28 cellular contexts compared by ENCODE assay signal in genomic region chr4:93865650-93866049, GRCh38. TPM values are rescaled to one million over a fixed set of nuclear protein-coding genes. Genes with fewer than 3 reads are reported as not detected.
A peak's percentile ranks its signal among the peaks of the same experiment; 100 is the strongest.
DNase-seq lines count a peak whose midpoint lies in the region; ATAC-seq, FAIRE-seq and TF ChIP-seq lines count a peak whose summit lies in the region.
"Had no signal": no experiment of that assay in that cellular context is flagged by ENCODE, and none has a peak within 500 bp of the region (broad histone marks: within the 10 kb centered on the region; RNA-seq: fewer than 3 reads in every experiment).

No MANE protein-coding gene starts in this region.

- H3K79me2 ChIP-seq in DND-41 (ENCODE audit: insufficient read depth, low read length): no peaks in the 10 kb centered on the region
- no peaks in the 10 kb centered on the region for H3K79me2 ChIP-seq in OCI-LY1 (ENCODE audit: insufficient read depth, low read length)

- H3K36me3 ChIP-seq in DND-41 (ENCODE audit: insufficient read depth, low read length): no peaks in the 10 kb centered on the region
- H3K36me3 ChIP-seq in OCI-LY1 (ENCODE audit: insufficient read depth, low read length): no peaks in the 10 kb centered on the region
- H3K36me3 ChIP-seq: esophagus squamous epithelium, thoracic aorta had no signal

- no peaks in the 10 kb centered on the region for H3F3A ChIP-seq in OCI-LY1 (ENCODE audit: insufficient read depth, low read length)

- H3K4me3 Mint-ChIP-seq in mesothelial cell of epicardium: no peak overlapping the region
- no peak overlapping the region for H3K4me3 Mint-ChIP-seq in naive thymus-derived CD8-positive, alpha-beta T cell
- H3K4me3 Mint-ChIP-seq: activated CD4-positive, alpha-beta T cell treated with anti-CD3 and anti-CD28 coated beads, Interleukin-2, amount 10 ng/mL, durations not matched to agents 24 days and 14 days; activated naive CD8-positive, alpha-beta T cell; CD4-positive, CD25-positive, alpha-beta regulatory T cell; nephron; stimulated activated memory B cell treated with anti-CD40 and anti-IgM and Interleukin-4, amounts not matched to agents 10 μg/mL and 1 μg/mL and 100 μg/mL, for 72 hours had no signal

- no peaks in the 10 kb centered on the region for H3K9me2 ChIP-seq in OCI-LY1 (ENCODE audit: low read depth, low read length)

- H3K4me2 ChIP-seq in DND-41 (ENCODE audit: insufficient read depth, low read length): no peak overlapping the region
- no peak overlapping the region for H3K4me2 ChIP-seq in OCI-LY1 (ENCODE audit: low read length)
- H3K4me2 ChIP-seq: KMS-11 had no signal

- peaks cover 8% of the 10 kb centered on the region for H3K9me3 Mint-ChIP-seq in mesothelial cell of epicardium
- peaks cover 0 to 7% (median 3%) of the 10 kb centered on the region in 9 donors for H3K9me3 Mint-ChIP-seq in naive thymus-derived CD8-positive, alpha-beta T cell
- H3K9me3 Mint-ChIP-seq: activated CD4-positive, alpha-beta T cell treated with anti-CD3 and anti-CD28 coated beads, Interleukin-2, amount 10 ng/mL, durations not matched to agents 24 days and 14 days; nephron; stimulated activated memory B cell treated with anti-CD40 and anti-IgM and Interleukin-4, amounts not matched to agents 10 μg/mL and 1 μg/mL and 100 μg/mL, for 72 hours had no signal

- peaks cover 22% of the 10 kb centered on the region for H3K27me3 Mint-ChIP-seq in mesothelial cell of epicardium (ENCODE audit: low read depth)
- no peaks in the 10 kb centered on the region for H3K27me3 Mint-ChIP-seq in naive thymus-derived CD8-positive, alpha-beta T cell
- H3K27me3 Mint-ChIP-seq: activated CD4-positive, alpha-beta T cell treated with anti-CD3 and anti-CD28 coated beads, Interleukin-2, amount 10 ng/mL, durations not matched to agents 24 days and 14 days; activated naive CD8-positive, alpha-beta T cell; CD4-positive, CD25-positive, alpha-beta regulatory T cell; stimulated activated memory B cell treated with anti-CD40 and anti-IgM and Interleukin-4, amounts not matched to agents 10 μg/mL and 1 μg/mL and 100 μg/mL, for 72 hours had no signal

- H2AFZ ChIP-seq in DND-41 (ENCODE audit: low read depth, low read length): no peak overlapping the region
- H2AFZ ChIP-seq in OCI-LY1 (ENCODE audit: low read length): no peak overlapping the region

- ATAC-seq in DND-41 (ENCODE audit: insufficient read depth, low read depth): no peak
- ATAC-seq in GM18868 (IDR thresholded peaks at IDR 0.05; ENCODE audit: unreplicated experiment): peak; percentile 56
- ATAC-seq in naive thymus-derived CD8-positive, alpha-beta T cell: no peak
- ATAC-seq: left colon; stimulated activated memory B cell treated with anti-CD40 and anti-IgM and Interleukin-4, amounts not matched to agents 10 μg/mL and 1 μg/mL and 100 μg/mL, for 72 hours had no signal

- H3K4me1 ChIP-seq in DND-41 (ENCODE audit: insufficient read depth, low read length): no peaks in the 10 kb centered on the region
- H3K4me1 ChIP-seq in OCI-LY1 (ENCODE audit: insufficient read depth, low read length, severe bottlenecking): no peaks in the 10 kb centered on the region
- H3K4me1 ChIP-seq: esophagus squamous epithelium had no signal

- H3K9ac ChIP-seq in DND-41 (ENCODE audit: low read depth, low read length) (no peak overlapping the region), OCI-LY1 (ENCODE audit: low read length) (no peak overlapping the region)
- H3K9ac ChIP-seq: KMS-11 had no signal

- no peaks in the 10 kb centered on the region for H4K20me1 ChIP-seq in DND-41 (ENCODE audit: insufficient read depth, low read length)
- no peaks in the 10 kb centered on the region for H4K20me1 ChIP-seq in OCI-LY1 (ENCODE audit: insufficient read depth, low read length)

- H3K9me3 ChIP-seq in DND-41 (ENCODE audit: insufficient read depth, low read length, severe bottlenecking): no peaks in the 10 kb centered on the region
- H3K9me3 ChIP-seq in OCI-LY1 (ENCODE audit: low read length): no peaks in the 10 kb centered on the region
- H3K9me3 ChIP-seq: esophagus squamous epithelium, thoracic aorta had no signal

- no peak for FAIRE-seq in H54 (lab: Jason Lieb, UNC)
- FAIRE-seq: astrocyte had no signal

- no peak for TF ChIP-seq POLR2A in H54 (IDR thresholded peaks at IDR 0.05; ENCODE audit: low read depth, low read length)

- H3K4me1 Mint-ChIP-seq in mesothelial cell of epicardium: no peaks in the 10 kb centered on the region
- no peaks in the 10 kb centered on the region for H3K4me1 Mint-ChIP-seq in naive thymus-derived CD8-positive, alpha-beta T cell
- H3K4me1 Mint-ChIP-seq: activated CD4-positive, alpha-beta T cell treated with anti-CD3 and anti-CD28 coated beads, Interleukin-2, amount 10 ng/mL, durations not matched to agents 24 days and 14 days; CD4-positive, CD25-positive, alpha-beta regulatory T cell; nephron; stimulated activated memory B cell treated with anti-CD40 and anti-IgM and Interleukin-4, amounts not matched to agents 10 μg/mL and 1 μg/mL and 100 μg/mL, for 72 hours had no signal

- H3K27ac Mint-ChIP-seq in mesothelial cell of epicardium: no peak overlapping the region
- no peak overlapping the region for H3K27ac Mint-ChIP-seq in naive thymus-derived CD8-positive, alpha-beta T cell
- H3K27ac Mint-ChIP-seq: activated CD4-positive, alpha-beta T cell treated with anti-CD3 and anti-CD28 coated beads, Interleukin-2, amount 10 ng/mL, durations not matched to agents 24 days and 14 days; activated naive CD8-positive, alpha-beta T cell; CD4-positive, CD25-positive, alpha-beta regulatory T cell; nephron; stimulated activated memory B cell treated with anti-CD40 and anti-IgM and Interleukin-4, amounts not matched to agents 10 μg/mL and 1 μg/mL and 100 μg/mL, for 72 hours had no signal

- H3K27ac ChIP-seq in DND-41 (ENCODE audit: low read length) (no peak overlapping the region), OCI-LY1 (ENCODE audit: low read depth, low read length, poor library complexity, severe bottlenecking) (no peak overlapping the region)
- H3K27ac ChIP-seq: esophagus squamous epithelium, KMS-11, thoracic aorta had no signal

- no peaks in the 10 kb centered on the region for H3K36me3 Mint-ChIP-seq in mesothelial cell of epicardium
- no peaks in the 10 kb centered on the region for H3K36me3 Mint-ChIP-seq in naive thymus-derived CD8-positive, alpha-beta T cell
- H3K36me3 Mint-ChIP-seq: activated naive CD8-positive, alpha-beta T cell; CD4-positive, CD25-positive, alpha-beta regulatory T cell; stimulated activated memory B cell treated with anti-CD40 and anti-IgM and Interleukin-4, amounts not matched to agents 10 μg/mL and 1 μg/mL and 100 μg/mL, for 72 hours had no signal

- peak; percentile 22 for TF ChIP-seq CTCF in DND-41 (IDR thresholded peaks at IDR 0.05; ENCODE audit: borderline replicate concordance, extremely low read depth, low read length, poor library complexity, severe bottlenecking)
- peak; percentile 32; the same call in 1 of the 2 replicates for TF ChIP-seq CTCF in OCI-LY1 (IDR thresholded peaks at IDR 0.05; ENCODE audit: low read length)
- TF ChIP-seq CTCF in mesothelial cell of epicardium (IDR thresholded peaks at IDR 0.05; ENCODE audit: unreplicated experiment): peak; percentile 19

- POLR2A ChIA-PET in naive thymus-derived CD8-positive, alpha-beta T cell (lab: Charles Lee): no interaction called here

- H3K27me3 ChIP-seq in DND-41 (ENCODE audit: insufficient read depth, low read length, poor library complexity): no peaks in the 10 kb centered on the region
- H3K27me3 ChIP-seq in OCI-LY1 (ENCODE audit: insufficient read depth, low read length): no peaks in the 10 kb centered on the region
- H3K27me3 ChIP-seq: esophagus squamous epithelium had no signal

- H3K4me3 ChIP-seq in DND-41 (ENCODE audit: low read depth in 1 of 2, low read length in 2 of 2) (no peak overlapping the region), OCI-LY1 (ENCODE audit: low read depth, low read length, poor library complexity, severe bottlenecking) (no peak overlapping the region)
- H3K4me3 ChIP-seq: esophagus squamous epithelium, thoracic aorta had no signal

- DNase-seq in DND-41: no peak
- DNase-seq in mesothelial cell of epicardium (ENCODE audit: low spot score in 2 of 2, unreplicated experiment in 2 of 2): no peak
- DNase-seq in H54 (ENCODE audit: insufficient read length, low spot score): no peak
- no peak for DNase-seq in naive thymus-derived CD8-positive, alpha-beta T cell
- DNase-seq in activated gamma-delta T cell (lab: John Stamatoyannopoulos, UW): no peak
- no peak for DNase-seq in SW480 (ENCODE audit: low spot score)
- DNase-seq: activated CD4-positive, alpha-beta T cell treated with anti-CD3 and anti-CD28 coated beads, Interleukin-2, amount 10 ng/mL, durations not matched to agents 24 days and 14 days; CD4-positive, CD25-positive, alpha-beta regulatory T cell; DMS79; effector CD4-positive, alpha-beta T cell; esophagus squamous epithelium; GOT3; left colon; mesendoderm; NCI-H1092; NCI-H510A treated with DMSO at 0.1 percent for 48 hours; SHP77; stimulated activated CD4-positive, alpha-beta T cell treated with anti-CD3 and anti-CD28 coated beads, Interleukin-1b, Interleukin-23, amount 100 ng/mL, for 48 hours; T-helper 1 cell had no signal

RNA-seq across cellular contexts. Expression of gene ATOH1, which starts 37.1 kb away (rescaled TPM):
- not detected in 3 replicates for total RNA-seq in mesothelial cell of epicardium
- not detected for total RNA-seq in naive thymus-derived CD8-positive, alpha-beta T cell
- polyA plus RNA-seq in naive thymus-derived CD8-positive, alpha-beta T cell: not detected
- total RNA-seq: activated CD4-positive, alpha-beta T cell treated with anti-CD3 and anti-CD28 coated beads, Interleukin-2, amount 10 ng/mL, durations not matched to agents 24 days and 14 days; astrocyte; CD4-positive, CD25-positive, alpha-beta regulatory T cell; esophagus squamous epithelium; HT1080; thoracic aorta had no signal
- polyA plus RNA-seq: CD4-positive, CD25-positive, alpha-beta regulatory T cell had no signal
